20 cellular contexts compared by ENCODE assay signal in the genomic region with DNA sequence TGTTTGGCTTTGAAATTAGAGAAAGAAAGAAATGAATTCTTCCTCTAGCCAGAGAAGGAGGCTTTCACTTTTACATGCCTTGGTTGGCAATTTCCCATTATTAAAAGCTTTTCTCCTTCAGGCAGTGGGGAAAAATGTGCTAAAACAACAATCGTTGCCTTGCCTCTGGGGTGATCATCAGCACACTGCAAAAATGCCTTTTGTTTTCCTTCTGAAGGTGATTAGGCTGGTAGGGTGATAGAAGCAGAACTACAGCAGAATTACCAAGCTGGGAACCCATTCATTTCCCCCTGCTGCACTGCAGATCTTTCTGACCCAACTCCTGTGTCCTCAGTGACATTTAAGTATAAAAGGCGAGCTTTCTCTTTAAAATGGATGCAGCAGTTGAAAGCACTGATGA. TPM values are rescaled to one million over a fixed set of nuclear protein-coding genes. Genes with fewer than 3 reads are reported as not detected.
DNase-seq lines count a peak whose midpoint lies in the region; ATAC-seq and TF ChIP-seq lines count a peak whose summit lies in the region.
"Had no signal": no experiment of that assay in that cellular context is flagged by ENCODE, and none has a peak within 500 bp of the region (broad histone marks: within the 10 kb centered on the region; RNA-seq: fewer than 3 reads in every experiment).

No MANE protein-coding gene starts in this region.

- no peak overlapping the region for H3K27ac Mint-ChIP-seq in type B pancreatic cell
- no peak overlapping the region for H3K27ac Mint-ChIP-seq in stimulated activated effector memory CD8-positive, alpha-beta T cell treated with anti-CD3 and anti-CD28 coated beads, Interleukin-12 subunit alpha, Interleukin-12 subunit beta, amount 100 ng/mL, for 72 hours
- H3K27ac Mint-ChIP-seq: activated CD8-positive, alpha-beta T cell treated with anti-CD3 and anti-CD28 coated beads for 36 hours; activated naive CD8-positive, alpha-beta T cell; naive B cell had no signal

- TF ChIP-seq EP300 in neural cell (conservative IDR thresholded peaks at IDR 0.05; ENCODE audit: poor library complexity, severe bottlenecking), result no peak

- H3K36me3 Mint-ChIP-seq in type B pancreatic cell, result no peaks in the 10 kb centered on the region
- H3K36me3 Mint-ChIP-seq in stimulated activated effector memory CD8-positive, alpha-beta T cell treated with anti-CD3 and anti-CD28 coated beads, Interleukin-12 subunit alpha, Interleukin-12 subunit beta, amount 100 ng/mL, for 72 hours, result no peaks in the 10 kb centered on the region
- H3K36me3 Mint-ChIP-seq: activated naive CD8-positive, alpha-beta T cell; naive B cell had no signal

- no peak overlapping the region for H3K9ac ChIP-seq in neural cell (ENCODE audit: low read length)
- H3K9ac ChIP-seq: BLaER1 treated with 17β-estradiol and CSF1 and Interleukin-3, amounts not matched to agents 10 nM and 100 nM had no signal

- H2AFZ ChIP-seq in neural cell (ENCODE audit: low read depth, low read length), result no peak overlapping the region

- peak overlapping the region; percentile 47 for H3K4me3 Mint-ChIP-seq in type B pancreatic cell
- no peak overlapping the region for H3K4me3 Mint-ChIP-seq in stimulated activated effector memory CD8-positive, alpha-beta T cell treated with anti-CD3 and anti-CD28 coated beads, Interleukin-12 subunit alpha, Interleukin-12 subunit beta, amount 100 ng/mL, for 72 hours
- H3K4me3 Mint-ChIP-seq: activated CD8-positive, alpha-beta T cell treated with anti-CD3 and anti-CD28 coated beads for 36 hours; activated naive CD8-positive, alpha-beta T cell; activated T-cell treated with anti-CD3 and anti-CD28 coated beads, Interleukin-2, amount 50 U/mL, for 4 hours; naive B cell had no signal

- H3F3A ChIP-seq in neural cell (ENCODE audit: insufficient read depth, low read length, poor library complexity, severe bottlenecking), result no peaks in the 10 kb centered on the region

- H3K4me1 Mint-ChIP-seq in type B pancreatic cell (ENCODE audit: unreplicated experiment), result peaks cover 30% of the 10 kb centered on the region
- H3K4me1 Mint-ChIP-seq in stimulated activated effector memory CD8-positive, alpha-beta T cell treated with anti-CD3 and anti-CD28 coated beads, Interleukin-12 subunit alpha, Interleukin-12 subunit beta, amount 100 ng/mL, for 72 hours, result no peaks in the 10 kb centered on the region

- no peaks in the 10 kb centered on the region for H3K9me2 ChIP-seq in neural cell (ENCODE audit: insufficient read depth, low read length)

- TF ChIP-seq RAD21 in neural cell (conservative IDR thresholded peaks at IDR 0.05), result no peak

- H3K36me3 ChIP-seq in neural cell (ENCODE audit: insufficient read depth, low read length), result no peaks in the 10 kb centered on the region
- H3K36me3 ChIP-seq: BLaER1 treated with 17β-estradiol and CSF1 and Interleukin-3, amounts not matched to agents 10 nM and 100 nM; heart right ventricle; prostate gland had no signal

- ATAC-seq in stimulated activated effector memory CD8-positive, alpha-beta T cell treated with anti-CD3 and anti-CD28 coated beads, Interleukin-12 subunit alpha, Interleukin-12 subunit beta, amount 100 ng/mL, for 72 hours, result no peak
- ATAC-seq: activated CD8-positive, alpha-beta T cell treated with anti-CD3 and anti-CD28 coated beads for 36 hours; activated T-cell treated with anti-CD3 and anti-CD28 coated beads, Interleukin-2, amount 50 U/mL, for 4 hours; heart right ventricle had no signal

- H3K9me3 Mint-ChIP-seq in type B pancreatic cell, result no peaks in the 10 kb centered on the region
- H3K9me3 Mint-ChIP-seq in stimulated activated effector memory CD8-positive, alpha-beta T cell treated with anti-CD3 and anti-CD28 coated beads, Interleukin-12 subunit alpha, Interleukin-12 subunit beta, amount 100 ng/mL, for 72 hours, result no peaks in the 10 kb centered on the region
- H3K9me3 Mint-ChIP-seq: activated CD8-positive, alpha-beta T cell treated with anti-CD3 and anti-CD28 coated beads for 36 hours; activated T-cell treated with anti-CD3 and anti-CD28 coated beads, Interleukin-2, amount 50 U/mL, for 4 hours; naive B cell had no signal

- peaks cover 10% of the 10 kb centered on the region for H4K20me1 ChIP-seq in neural cell (ENCODE audit: insufficient read depth)
- H4K20me1 ChIP-seq: BLaER1 treated with 17β-estradiol and CSF1 and Interleukin-3, amounts not matched to agents 10 nM and 100 nM had no signal

- H3K27me3 ChIP-seq in neural cell (ENCODE audit: insufficient read depth, low read depth, low read length), result no peaks in the 10 kb centered on the region
- H3K27me3 ChIP-seq: BLaER1 treated with 17β-estradiol and CSF1 and Interleukin-3, amounts not matched to agents 10 nM and 100 nM; heart right ventricle had no signal

- TF ChIP-seq CTCF in coronary artery (IDR thresholded peaks at IDR 0.05) (no peak), neural cell (IDR thresholded peaks at IDR 0.05; ENCODE audit: poor library complexity, severe bottlenecking) (no peak), type B pancreatic cell (conservative IDR thresholded peaks at IDR 0.05) (no peak)

- no peak overlapping the region for H3K4me2 ChIP-seq in neural cell (ENCODE audit: low read length)
- H3K4me2 ChIP-seq: BLaER1 treated with 17β-estradiol and CSF1 and Interleukin-3, amounts not matched to agents 10 nM and 100 nM had no signal

- peaks cover 22% of the 10 kb centered on the region for H3K79me2 ChIP-seq in neural cell (replicated peaks; ENCODE audit: insufficient read depth, low read length)

- H3K27ac ChIP-seq in coronary artery, result no peak overlapping the region
- peak overlapping the region; percentile 27 for H3K27ac ChIP-seq in neural cell (ENCODE audit: low read length)
- H3K27ac ChIP-seq: 22Rv1; BLaER1 treated with 17β-estradiol and CSF1 and Interleukin-3, amounts not matched to agents 10 nM and 100 nM; heart right ventricle; prostate gland had no signal

- no peaks in the 10 kb centered on the region for H3K9me3 ChIP-seq in neural cell (ENCODE audit: low read length)
- H3K9me3 ChIP-seq: BLaER1 treated with 17β-estradiol and CSF1 and Interleukin-3, amounts not matched to agents 10 nM and 100 nM; heart right ventricle; prostate gland had no signal

- no peaks in the 10 kb centered on the region for H3K27me3 Mint-ChIP-seq in type B pancreatic cell

- H3K4me3 ChIP-seq in coronary artery (peak overlapping the region; percentile 31), neural cell (ENCODE audit: low read length) (peak overlapping the region; percentile 18)
- H3K4me3 ChIP-seq: BLaER1 treated with 17β-estradiol and CSF1 and Interleukin-3, amounts not matched to agents 10 nM and 100 nM; heart right ventricle; lung; prostate gland had no signal

- DNase-seq in NCI-H1694 treated with DMSO at 0.1 percent for 48 hours (lab: John Stamatoyannopoulos, UW) (peak; percentile 60), NCI-H1694 (lab: John Stamatoyannopoulos, UW) (no peak), coronary artery (ENCODE audit: low spot score) (no peak), type B pancreatic cell (ENCODE audit: extremely low spot score, unreplicated experiment) (no peak), NCI-H1092 treated with DMSO at 0.1 percent for 48 hours (lab: John Stamatoyannopoulos, UW) (no peak)
- no peak for DNase-seq in NK-92 treated with Interleukin-12 subunit alpha and Interleukin-12 subunit beta, amount 100 ng/mL, for 24 hours (lab: John Stamatoyannopoulos, UW)
- no peak for DNase-seq in stimulated activated effector memory CD8-positive, alpha-beta T cell treated with anti-CD3 and anti-CD28 coated beads, Interleukin-12 subunit alpha, Interleukin-12 subunit beta, amount 100 ng/mL, for 72 hours (ENCODE audit: low spot score in 2 of 2)
- DNase-seq: activated CD8-positive, alpha-beta T cell treated with anti-CD3 and anti-CD28 coated beads for 36 hours; activated T-cell treated with anti-CD3 and anti-CD28 coated beads, Interleukin-2, amount 50 U/mL, for 4 hours; effector CD8-positive, alpha-beta T cell; heart right ventricle; naive B cell; NCI-H1930; NCI-H446 had no signal

TF ChIP-seq in neural cell, 6 proteins besides CTCF, POLR2A, EP300 and RAD21:
- no peak for TF ChIP-seq SMC3 (conservative IDR thresholded peaks at IDR 0.05; ENCODE audit: poor library complexity)
- TF ChIP-seq EZH2 (IDR thresholded peaks at IDR 0.05; ENCODE audit: borderline replicate concordance, insufficient read depth, low read length, poor library complexity, severe bottlenecking), result no peak
- no peak for TF ChIP-seq MXI1 (conservative IDR thresholded peaks at IDR 0.05; ENCODE audit: poor library complexity, severe bottlenecking)
- TF ChIP-seq TAF1 (IDR thresholded peaks at IDR 0.05; ENCODE audit: low read depth), result no peak
- no peak for TF ChIP-seq POLR2AphosphoS5 (IDR thresholded peaks at IDR 0.05)
- TF ChIP-seq, protein P1, sequence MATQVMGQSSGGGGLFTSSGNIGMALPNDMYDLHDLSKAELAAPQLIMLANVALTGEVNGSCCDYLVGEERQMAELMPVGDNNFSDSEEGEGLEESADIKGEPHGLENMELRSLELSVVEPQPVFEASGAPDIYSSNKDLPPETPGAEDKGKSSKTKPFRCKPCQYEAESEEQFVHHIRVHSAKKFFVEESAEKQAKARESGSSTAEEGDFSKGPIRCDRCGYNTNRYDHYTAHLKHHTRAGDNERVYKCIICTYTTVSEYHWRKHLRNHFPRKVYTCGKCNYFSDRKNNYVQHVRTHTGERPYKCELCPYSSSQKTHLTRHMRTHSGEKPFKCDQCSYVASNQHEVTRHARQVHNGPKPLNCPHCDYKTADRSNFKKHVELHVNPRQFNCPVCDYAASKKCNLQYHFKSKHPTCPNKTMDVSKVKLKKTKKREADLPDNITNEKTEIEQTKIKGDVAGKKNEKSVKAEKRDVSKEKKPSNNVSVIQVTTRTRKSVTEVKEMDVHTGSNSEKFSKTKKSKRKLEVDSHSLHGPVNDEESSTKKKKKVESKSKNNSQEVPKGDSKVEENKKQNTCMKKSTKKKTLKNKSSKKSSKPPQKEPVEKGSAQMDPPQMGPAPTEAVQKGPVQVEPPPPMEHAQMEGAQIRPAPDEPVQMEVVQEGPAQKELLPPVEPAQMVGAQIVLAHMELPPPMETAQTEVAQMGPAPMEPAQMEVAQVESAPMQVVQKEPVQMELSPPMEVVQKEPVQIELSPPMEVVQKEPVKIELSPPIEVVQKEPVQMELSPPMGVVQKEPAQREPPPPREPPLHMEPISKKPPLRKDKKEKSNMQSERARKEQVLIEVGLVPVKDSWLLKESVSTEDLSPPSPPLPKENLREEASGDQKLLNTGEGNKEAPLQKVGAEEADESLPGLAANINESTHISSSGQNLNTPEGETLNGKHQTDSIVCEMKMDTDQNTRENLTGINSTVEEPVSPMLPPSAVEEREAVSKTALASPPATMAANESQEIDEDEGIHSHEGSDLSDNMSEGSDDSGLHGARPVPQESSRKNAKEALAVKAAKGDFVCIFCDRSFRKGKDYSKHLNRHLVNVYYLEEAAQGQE (IDR thresholded peaks at IDR 0.05; ENCODE audit: borderline replicate concordance), result no peak

RNA-seq across cellular contexts. Expression of a gene that starts 22.2 kb away (rescaled TPM):
- 93.0 and 114 TPM in 2 replicates for polyA plus RNA-seq in neural cell
- 813 and 1,112 TPM in 2 replicates for polyA minus RNA-seq in neural cell
- total RNA-seq in type B pancreatic cell (ENCODE audit: low replicate concordance), result 90.2 and 145 TPM in 2 replicates
